Comparison of ENCODE assay signal across 1 cellular context in genomic region chr13:111629933-111630332, GRCh38.
TF ChIP-seq lines count a peak whose summit lies in the region.

No MANE protein-coding gene starts in this region.

TF ChIP-seq in HepG2, 621 proteins besides CTCF, POLR2A, EP300 and RAD21 (continued from another document):
- TF ChIP-seq ZNF318 (CRISPR knock-in tag; IDR thresholded peaks at IDR 0.05) (no peak), NFE2L1 (CRISPR knock-in tag; IDR thresholded peaks at IDR 0.05; ENCODE audit: borderline replicate concordance) (no peak), ZFY (CRISPR knock-in tag; IDR thresholded peaks at IDR 0.05) (no peak), CREM (IDR thresholded peaks at IDR 0.05) (no peak), CREM (CRISPR knock-in tag; IDR thresholded peaks at IDR 0.05) (no peak), SNRNP70 (IDR thresholded peaks at IDR 0.05; ENCODE audit: low read depth, low read length) (no peak), BRF2 (CRISPR knock-in tag; IDR thresholded peaks at IDR 0.05) (no peak), ZNF574 (CRISPR knock-in tag; IDR thresholded peaks at IDR 0.05) (no peak), FOSL1 (CRISPR knock-in tag; IDR thresholded peaks at IDR 0.05; ENCODE audit: borderline replicate concordance) (no peak)
